10 cellular contexts compared by ENCODE assay signal in genomic region chr10:124864421-124865193, GRCh38.
DNase-seq lines count a peak whose midpoint lies in the region; ATAC-seq and TF ChIP-seq lines count a peak whose summit lies in the region.
"Had no signal": no experiment of that assay in that cellular context is flagged by ENCODE, and none has a peak within 500 bp of the region (broad histone marks: within the 10 kb centered on the region; RNA-seq: fewer than 3 reads in every experiment).

No MANE protein-coding gene starts in this region.

- no peaks in the 10 kb centered on the region for H3K36me3 Mint-ChIP-seq in neural progenitor cell

- no peaks in the 10 kb centered on the region for H4K20me1 ChIP-seq in neural progenitor cell (ENCODE audit: low read depth)

- H3K9me3 ChIP-seq in A673 (ENCODE audit: low read depth, low read length, poor library complexity, severe bottlenecking) = no peaks in the 10 kb centered on the region
- no peaks in the 10 kb centered on the region for H3K9me3 ChIP-seq in neural progenitor cell (ENCODE audit: low read depth)
- H3K9me3 ChIP-seq: esophagus muscularis mucosa had no signal

- ATAC-seq in left lobe of liver = peak; percentile 81

- TF ChIP-seq CTCF in A673 (conservative IDR thresholded peaks at IDR 0.05; ENCODE audit: low read depth, low read length) (no peak), neural progenitor cell (IDR thresholded peaks at IDR 0.05) (no peak)

- peaks cover 5% of the 10 kb centered on the region for H3K9me3 Mint-ChIP-seq in neural progenitor cell

- BruUV-seq in A673 (replicated peaks; lab: Mats Ljungman, UMichigan) = no TSS peak

- H3K27ac Mint-ChIP-seq in neural progenitor cell = no peak overlapping the region

- H3K27me3 Mint-ChIP-seq in neural progenitor cell (ENCODE audit: insufficient read depth, low read depth) = peaks cover 2% of the 10 kb centered on the region

- DNase-seq in COLO668 (lab: John Stamatoyannopoulos, UW; ENCODE audit: unreplicated experiment) (peak; percentile 62), NCI-H146 treated with DMSO at 0.1 percent for 48 hours (lab: John Stamatoyannopoulos, UW; ENCODE audit: unreplicated experiment) (peak; percentile 45), cerebellar cortex (ENCODE audit: low spot score) (peak; percentile 93), left lobe of liver (ENCODE audit: low spot score) (peak; percentile 95), NCI-H1436 (lab: John Stamatoyannopoulos, UW) (no peak), OCI-M1 (lab: John Stamatoyannopoulos, UW) (no peak), A673 (ENCODE audit: low spot score) (no peak), neural progenitor cell (ENCODE audit: low spot score) (no peak)
- DNase-seq: activated gamma-delta T cell treated with Interleukin-2 at 50 U/mL for 16 hours had no signal

- H3K9ac ChIP-seq in neural progenitor cell = no peak overlapping the region

- no peak overlapping the region for H2AFZ ChIP-seq in neural progenitor cell (replicated peaks)

- H3K4me2 ChIP-seq in neural progenitor cell = no peak overlapping the region

- no peaks in the 10 kb centered on the region for H3K36me3 ChIP-seq in A673 (ENCODE audit: insufficient read depth, low read length, poor library complexity, severe bottlenecking)
- no peaks in the 10 kb centered on the region for H3K36me3 ChIP-seq in neural progenitor cell
- H3K36me3 ChIP-seq: esophagus muscularis mucosa had no signal

- H3K79me2 ChIP-seq in neural progenitor cell (ENCODE audit: low read depth) = no peaks in the 10 kb centered on the region

- H3K4me3 Mint-ChIP-seq in neural progenitor cell = no peak overlapping the region

- H3K4me3 ChIP-seq in A673 (ENCODE audit: low read depth, low read length, poor library complexity, severe bottlenecking) (no peak overlapping the region), neural progenitor cell (no peak overlapping the region)
- H3K4me3 ChIP-seq: esophagus muscularis mucosa had no signal

- H3K4me1 ChIP-seq in A673 (ENCODE audit: insufficient read depth, low read length, poor library complexity, severe bottlenecking) = no peaks in the 10 kb centered on the region
- H3K4me1 ChIP-seq in neural progenitor cell = no peaks in the 10 kb centered on the region

- intact Hi-C loops in A673 (cut with micrococcal nuclease; ENCODE audit: unreplicated experiment) = no loop called here

- CTCF ChIA-PET in A673 (lab: Charles Lee) = no interaction called here

- H3K27me3 ChIP-seq in A673 (replicated peaks; ENCODE audit: insufficient read depth, low read depth, low read length, poor library complexity) = no peaks in the 10 kb centered on the region
- no peaks in the 10 kb centered on the region for H3K27me3 ChIP-seq in neural progenitor cell
- H3K27me3 ChIP-seq: esophagus muscularis mucosa had no signal

- H3K4me1 Mint-ChIP-seq in neural progenitor cell = no peaks in the 10 kb centered on the region

- H3F3A ChIP-seq in neural progenitor cell (ENCODE audit: low read depth) = no peaks in the 10 kb centered on the region

- POLR2A ChIA-PET in A673 (lab: Charles Lee; ENCODE audit: low non-redundant PET) = no interaction called here

- H3K27ac ChIP-seq in A673 (ENCODE audit: low read depth, low read length, poor library complexity, severe bottlenecking) (no peak overlapping the region), neural progenitor cell (no peak overlapping the region)
- H3K27ac ChIP-seq: esophagus muscularis mucosa had no signal

Comparison
In these comparisons a context has a peak if more than half of its experiments do, and no peak if none do; other contexts are left out.
1. DNase-seq: peak in COLO668 (single experiment), NCI-H146 treated with DMSO at 0.1 percent for 48 hours (single experiment), cerebellar cortex (single experiment) and left lobe of liver (single experiment); none in NCI-H1436 (single experiment), OCI-M1 (single experiment), A673 (single experiment) and neural progenitor cell (single experiment).